Comparison of ENCODE assay signal across 1 cellular context in genomic region chr12:9252256-9252655, GRCh38.
TF ChIP-seq lines count a peak whose summit lies in the region.

No MANE protein-coding gene starts in this region.

TF ChIP-seq in HepG2, 621 proteins besides CTCF, POLR2A, EP300 and RAD21 (continued from another document and continues in another):
- TF ChIP-seq DDIT3 (CRISPR knock-in tag; IDR thresholded peaks at IDR 0.05) (no peak), NR2F1 (CRISPR knock-in tag; IDR thresholded peaks at IDR 0.05) (no peak), RARG (CRISPR knock-in tag; IDR thresholded peaks at IDR 0.05; ENCODE audit: low read depth) (no peak), FOXM1 (CRISPR knock-in tag; IDR thresholded peaks at IDR 0.05) (no peak), RERE (CRISPR knock-in tag; IDR thresholded peaks at IDR 0.05; ENCODE audit: low read depth) (peak; percentile 83), SOX13 (IDR thresholded peaks at IDR 0.05) (no peak), SOX13 (CRISPR knock-in tag; conservative IDR thresholded peaks at IDR 0.05 in 1 of 2, IDR thresholded peaks at IDR 0.05 in 1 of 2) (peak in 1 of 2 experiments; percentile 56; a peak in 2 of 4 replicates), TCF7 (IDR thresholded peaks at IDR 0.05; ENCODE audit: low read depth) (peak; percentile 60), NFE2L1 (CRISPR knock-in tag; IDR thresholded peaks at IDR 0.05; ENCODE audit: borderline replicate concordance) (no peak), ZBTB39 (CRISPR knock-in tag; IDR thresholded peaks at IDR 0.05) (no peak), KLF12 (CRISPR knock-in tag; IDR thresholded peaks at IDR 0.05; ENCODE audit: borderline replicate concordance) (no peak), ZKSCAN8 (CRISPR knock-in tag; IDR thresholded peaks at IDR 0.05; ENCODE audit: borderline replicate concordance) (no peak), WIZ (CRISPR knock-in tag; IDR thresholded peaks at IDR 0.05) (no peak), ELF4 (CRISPR knock-in tag; IDR thresholded peaks at IDR 0.05; ENCODE audit: borderline replicate concordance) (no peak), ZFP37 (CRISPR knock-in tag; IDR thresholded peaks at IDR 0.05; ENCODE audit: borderline replicate concordance) (no peak), ZNF331 (CRISPR knock-in tag; IDR thresholded peaks at IDR 0.05) (no peak), ZNF451 (CRISPR knock-in tag; IDR thresholded peaks at IDR 0.05) (no peak), REXO4 (CRISPR knock-in tag; IDR thresholded peaks at IDR 0.05; ENCODE audit: borderline replicate concordance) (no peak), ZNF326 (CRISPR knock-in tag; IDR thresholded peaks at IDR 0.05; ENCODE audit: borderline replicate concordance) (no peak), SRSF9 (IDR thresholded peaks at IDR 0.05; ENCODE audit: borderline replicate concordance, insufficient read depth, low read depth, low read length, poor library complexity, severe bottlenecking) (no peak), ZNF564 (CRISPR knock-in tag; IDR thresholded peaks at IDR 0.05) (no peak), POLR2AphosphoS5 (IDR thresholded peaks at IDR 0.05; ENCODE audit: low read depth, low read length) (no peak), JUND (CRISPR knock-in tag; IDR thresholded peaks at IDR 0.05) (no peak), JDP2 (CRISPR knock-in tag; IDR thresholded peaks at IDR 0.05; ENCODE audit: borderline replicate concordance) (no peak), ARHGAP35 (CRISPR knock-in tag; IDR thresholded peaks at IDR 0.05; ENCODE audit: borderline replicate concordance) (no peak), ZNF235 (CRISPR knock-in tag; IDR thresholded peaks at IDR 0.05; ENCODE audit: borderline replicate concordance) (no peak), ZNF776 (CRISPR knock-in tag; IDR thresholded peaks at IDR 0.05) (no peak), NFE2L2 (IDR thresholded peaks at IDR 0.05; ENCODE audit: low read length) (no peak), EZH2 (conservative IDR thresholded peaks at IDR 0.05; ENCODE audit: low read depth, low read length) (no peak), HNF4A (CRISPR knock-in tag; IDR thresholded peaks at IDR 0.05) (0 out of 2 replicates have a peak, but pooled peaks have one; percentile 11), ZNF296 (CRISPR knock-in tag; conservative IDR thresholded peaks at IDR 0.05) (no peak), ONECUT2 (CRISPR knock-in tag; IDR thresholded peaks at IDR 0.05) (no peak), POGZ (CRISPR knock-in tag; IDR thresholded peaks at IDR 0.05) (no peak), STAT5B (CRISPR knock-in tag; IDR thresholded peaks at IDR 0.05) (no peak), MIXL1 (CRISPR knock-in tag; IDR thresholded peaks at IDR 0.05) (peak; percentile 75; the same call in 1 of the 2 replicates), ZMYM4 (CRISPR knock-in tag; IDR thresholded peaks at IDR 0.05) (no peak), KDM5A (IDR thresholded peaks at IDR 0.05; ENCODE audit: borderline replicate concordance, low read length) (no peak), NR2C2 (CRISPR knock-in tag; IDR thresholded peaks at IDR 0.05; ENCODE audit: borderline replicate concordance) (no peak), ZNF562 (CRISPR knock-in tag; IDR thresholded peaks at IDR 0.05; ENCODE audit: borderline replicate concordance) (no peak)
- TF ChIP-seq, protein P1, sequence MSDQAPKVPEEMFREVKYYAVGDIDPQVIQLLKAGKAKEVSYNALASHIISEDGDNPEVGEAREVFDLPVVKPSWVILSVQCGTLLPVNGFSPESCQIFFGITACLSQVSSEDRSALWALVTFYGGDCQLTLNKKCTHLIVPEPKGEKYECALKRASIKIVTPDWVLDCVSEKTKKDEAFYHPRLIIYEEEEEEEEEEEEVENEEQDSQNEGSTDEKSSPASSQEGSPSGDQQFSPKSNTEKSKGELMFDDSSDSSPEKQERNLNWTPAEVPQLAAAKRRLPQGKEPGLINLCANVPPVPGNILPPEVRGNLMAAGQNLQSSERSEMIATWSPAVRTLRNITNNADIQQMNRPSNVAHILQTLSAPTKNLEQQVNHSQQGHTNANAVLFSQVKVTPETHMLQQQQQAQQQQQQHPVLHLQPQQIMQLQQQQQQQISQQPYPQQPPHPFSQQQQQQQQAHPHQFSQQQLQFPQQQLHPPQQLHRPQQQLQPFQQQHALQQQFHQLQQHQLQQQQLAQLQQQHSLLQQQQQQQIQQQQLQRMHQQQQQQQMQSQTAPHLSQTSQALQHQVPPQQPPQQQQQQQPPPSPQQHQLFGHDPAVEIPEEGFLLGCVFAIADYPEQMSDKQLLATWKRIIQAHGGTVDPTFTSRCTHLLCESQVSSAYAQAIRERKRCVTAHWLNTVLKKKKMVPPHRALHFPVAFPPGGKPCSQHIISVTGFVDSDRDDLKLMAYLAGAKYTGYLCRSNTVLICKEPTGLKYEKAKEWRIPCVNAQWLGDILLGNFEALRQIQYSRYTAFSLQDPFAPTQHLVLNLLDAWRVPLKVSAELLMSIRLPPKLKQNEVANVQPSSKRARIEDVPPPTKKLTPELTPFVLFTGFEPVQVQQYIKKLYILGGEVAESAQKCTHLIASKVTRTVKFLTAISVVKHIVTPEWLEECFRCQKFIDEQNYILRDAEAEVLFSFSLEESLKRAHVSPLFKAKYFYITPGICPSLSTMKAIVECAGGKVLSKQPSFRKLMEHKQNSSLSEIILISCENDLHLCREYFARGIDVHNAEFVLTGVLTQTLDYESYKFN (CRISPR knock-in tag; conservative IDR thresholded peaks at IDR 0.05), result peak; percentile 85
- TF ChIP-seq, protein P2, sequence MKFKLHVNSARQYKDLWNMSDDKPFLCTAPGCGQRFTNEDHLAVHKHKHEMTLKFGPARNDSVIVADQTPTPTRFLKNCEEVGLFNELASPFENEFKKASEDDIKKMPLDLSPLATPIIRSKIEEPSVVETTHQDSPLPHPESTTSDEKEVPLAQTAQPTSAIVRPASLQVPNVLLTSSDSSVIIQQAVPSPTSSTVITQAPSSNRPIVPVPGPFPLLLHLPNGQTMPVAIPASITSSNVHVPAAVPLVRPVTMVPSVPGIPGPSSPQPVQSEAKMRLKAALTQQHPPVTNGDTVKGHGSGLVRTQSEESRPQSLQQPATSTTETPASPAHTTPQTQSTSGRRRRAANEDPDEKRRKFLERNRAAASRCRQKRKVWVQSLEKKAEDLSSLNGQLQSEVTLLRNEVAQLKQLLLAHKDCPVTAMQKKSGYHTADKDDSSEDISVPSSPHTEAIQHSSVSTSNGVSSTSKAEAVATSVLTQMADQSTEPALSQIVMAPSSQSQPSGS (CRISPR knock-in tag; IDR thresholded peaks at IDR 0.05), result no peak
- TF ChIP-seq, protein P3, sequence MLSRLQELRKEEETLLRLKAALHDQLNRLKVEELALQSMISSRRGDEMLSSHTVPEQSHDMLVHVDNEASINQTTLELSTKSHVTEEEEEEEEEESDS (CRISPR knock-in tag; IDR thresholded peaks at IDR 0.05; ENCODE audit: borderline replicate concordance), result no peak
- TF ChIP-seq, protein P4, sequence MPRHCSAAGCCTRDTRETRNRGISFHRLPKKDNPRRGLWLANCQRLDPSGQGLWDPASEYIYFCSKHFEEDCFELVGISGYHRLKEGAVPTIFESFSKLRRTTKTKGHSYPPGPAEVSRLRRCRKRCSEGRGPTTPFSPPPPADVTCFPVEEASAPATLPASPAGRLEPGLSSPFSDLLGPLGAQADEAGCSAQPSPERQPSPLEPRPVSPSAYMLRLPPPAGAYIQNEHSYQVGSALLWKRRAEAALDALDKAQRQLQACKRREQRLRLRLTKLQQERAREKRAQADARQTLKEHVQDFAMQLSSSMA (CRISPR knock-in tag; IDR thresholded peaks at IDR 0.05), result no peak
- TF ChIP-seq, protein P5, sequence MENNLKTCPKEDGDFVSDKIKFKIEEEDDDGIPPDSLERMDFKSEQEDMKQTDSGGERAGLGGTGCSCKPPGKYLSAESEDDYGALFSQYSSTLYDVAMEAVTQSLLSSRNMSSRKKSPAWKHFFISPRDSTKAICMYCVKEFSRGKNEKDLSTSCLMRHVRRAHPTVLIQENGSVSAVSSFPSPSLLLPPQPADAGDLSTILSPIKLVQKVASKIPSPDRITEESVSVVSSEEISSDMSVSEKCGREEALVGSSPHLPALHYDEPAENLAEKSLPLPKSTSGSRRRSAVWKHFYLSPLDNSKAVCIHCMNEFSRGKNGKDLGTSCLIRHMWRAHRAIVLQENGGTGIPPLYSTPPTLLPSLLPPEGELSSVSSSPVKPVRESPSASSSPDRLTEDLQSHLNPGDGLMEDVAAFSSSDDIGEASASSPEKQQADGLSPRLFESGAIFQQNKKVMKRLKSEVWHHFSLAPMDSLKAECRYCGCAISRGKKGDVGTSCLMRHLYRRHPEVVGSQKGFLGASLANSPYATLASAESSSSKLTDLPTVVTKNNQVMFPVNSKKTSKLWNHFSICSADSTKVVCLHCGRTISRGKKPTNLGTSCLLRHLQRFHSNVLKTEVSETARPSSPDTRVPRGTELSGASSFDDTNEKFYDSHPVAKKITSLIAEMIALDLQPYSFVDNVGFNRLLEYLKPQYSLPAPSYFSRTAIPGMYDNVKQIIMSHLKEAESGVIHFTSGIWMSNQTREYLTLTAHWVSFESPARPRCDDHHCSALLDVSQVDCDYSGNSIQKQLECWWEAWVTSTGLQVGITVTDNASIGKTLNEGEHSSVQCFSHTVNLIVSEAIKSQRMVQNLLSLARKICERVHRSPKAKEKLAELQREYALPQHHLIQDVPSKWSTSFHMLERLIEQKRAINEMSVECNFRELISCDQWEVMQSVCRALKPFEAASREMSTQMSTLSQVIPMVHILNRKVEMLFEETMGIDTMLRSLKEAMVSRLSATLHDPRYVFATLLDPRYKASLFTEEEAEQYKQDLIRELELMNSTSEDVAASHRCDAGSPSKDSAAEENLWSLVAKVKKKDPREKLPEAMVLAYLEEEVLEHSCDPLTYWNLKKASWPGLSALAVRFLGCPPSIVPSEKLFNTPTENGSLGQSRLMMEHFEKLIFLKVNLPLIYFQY (CRISPR knock-in tag; IDR thresholded peaks at IDR 0.05; ENCODE audit: borderline replicate concordance), result no peak
- TF ChIP-seq, protein P6, sequence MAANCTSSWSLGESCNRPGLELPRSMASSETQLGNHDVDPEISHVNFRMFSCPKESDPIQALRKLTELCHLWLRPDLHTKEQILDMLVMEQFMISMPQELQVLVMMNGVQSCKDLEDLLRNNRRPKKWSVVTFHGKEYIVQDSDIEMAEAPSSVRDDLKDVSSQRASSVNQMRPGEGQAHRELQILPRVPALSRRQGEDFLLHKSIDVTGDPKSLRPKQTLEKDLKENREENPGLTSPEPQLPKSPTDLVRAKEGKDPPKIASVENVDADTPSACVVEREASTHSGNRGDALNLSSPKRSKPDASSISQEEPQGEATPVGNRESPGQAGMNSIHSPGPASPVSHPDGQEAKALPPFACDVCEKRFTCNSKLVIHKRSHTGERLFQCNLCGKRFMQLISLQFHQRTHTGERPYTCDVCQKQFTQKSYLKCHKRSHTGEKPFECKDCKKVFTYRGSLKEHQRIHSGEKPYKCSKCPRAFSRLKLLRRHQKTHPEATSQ (CRISPR knock-in tag; IDR thresholded peaks at IDR 0.05; ENCODE audit: borderline replicate concordance), result no peak
- TF ChIP-seq, protein P7, sequence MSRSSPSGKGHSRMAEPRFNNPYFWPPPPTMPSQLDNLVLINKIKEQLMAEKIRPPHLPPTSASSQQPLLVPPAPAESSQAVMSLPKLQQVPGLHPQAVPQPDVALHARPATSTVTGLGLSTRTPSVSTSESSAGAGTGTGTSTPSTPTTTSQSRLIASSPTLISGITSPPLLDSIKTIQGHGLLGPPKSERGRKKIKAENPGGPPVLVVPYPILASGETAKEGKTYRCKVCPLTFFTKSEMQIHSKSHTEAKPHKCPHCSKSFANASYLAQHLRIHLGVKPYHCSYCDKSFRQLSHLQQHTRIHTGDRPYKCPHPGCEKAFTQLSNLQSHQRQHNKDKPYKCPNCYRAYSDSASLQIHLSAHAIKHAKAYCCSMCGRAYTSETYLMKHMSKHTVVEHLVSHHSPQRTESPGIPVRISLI (CRISPR knock-in tag; IDR thresholded peaks at IDR 0.05; ENCODE audit: borderline replicate concordance), result no peak
